31 cellular contexts compared by ENCODE assay signal in genomic region chr7:141079223-141079622, GRCh38. TPM values are rescaled to one million over a fixed set of nuclear protein-coding genes. Genes with fewer than 3 reads are reported as not detected.
"Had no signal": no experiment of that assay in that cellular context is flagged by ENCODE, and none has a peak within 500 bp of the region (broad histone marks: within the 10 kb centered on the region; RNA-seq: fewer than 3 reads in every experiment).

No MANE protein-coding gene starts in this region.

- ATAC-seq: activated CD4-positive, CD25-positive, alpha-beta regulatory T cell treated with anti-CD3 and anti-CD28 coated beads, Interleukin-2, amount 50 U/mL, for 24 hours; activated CD8-positive, alpha-beta T cell treated with anti-CD3 and anti-CD28 coated beads for 36 hours; activated naive CD8-positive, alpha-beta T cell treated with anti-CD3 and anti-CD28 coated beads, Interleukin-2, amount 50 U/mL, for 24 hours; body of pancreas; effector memory CD8-positive, alpha-beta T cell; foreskin keratinocyte; gastrocnemius medialis; heart left ventricle had no signal

- FAIRE-seq: colon had no signal

- H3K4me1 ChIP-seq: foreskin keratinocyte had no signal

- H3K27me3 ChIP-seq: body of pancreas, gastrocnemius medialis had no signal

- H3K36me3 ChIP-seq: adrenal gland, esophagus muscularis mucosa, gastrocnemius medialis, heart left ventricle, WERI-Rb-1 had no signal

- H3K27ac ChIP-seq: adrenal gland, body of pancreas, esophagus muscularis mucosa, foreskin keratinocyte, gastrocnemius medialis, heart left ventricle, WERI-Rb-1 had no signal

- H3K4me3 ChIP-seq: adrenal gland, body of pancreas, esophagus muscularis mucosa, gastrocnemius medialis, heart left ventricle had no signal

- H3K9me3 ChIP-seq: adrenal gland, body of pancreas, esophagus muscularis mucosa, gastrocnemius medialis, heart left ventricle had no signal

- DNase-seq: activated B cell treated with CpG ODN at 0.5 μM for 24 hours; activated CD4-positive, alpha-beta T cell treated with anti-CD3 and anti-CD28 coated beads for 48 hours; activated CD4-positive, alpha-beta T cell treated with anti-CD3 and anti-CD28 coated beads, Interleukin-2, amount 50 U/mL, for 1 hour; activated CD4-positive, alpha-beta T cell treated with anti-CD3 and anti-CD28 coated beads, Interleukin-2, amount 50 U/mL, for 48 hours; activated CD8-positive, alpha-beta memory T cell treated with anti-CD3 and anti-CD28 coated beads for 24 hours; activated CD8-positive, alpha-beta T cell treated with anti-CD3 and anti-CD28 coated beads for 36 hours; activated effector memory CD4-positive, alpha-beta T cell treated with anti-CD3 and anti-CD28 coated beads, Interleukin-2, amount 50 U/mL, for 16 hours; activated naive CD4-positive, alpha-beta T cell treated with anti-CD3 and anti-CD28 coated beads for 36 hours; activated naive CD8-positive, alpha-beta T cell treated with anti-CD3 and anti-CD28 coated beads for 36 hours; activated naive CD8-positive, alpha-beta T cell treated with anti-CD3 and anti-CD28 coated beads, Interleukin-2, amount 50 U/mL, for 24 hours; activated T-cell treated with anti-CD3 and anti-CD28 coated beads, Interleukin-2, amount 50 U/mL, for 1 hour; activated T-cell treated with anti-CD3 and anti-CD28 coated beads, Interleukin-2, amount 50 U/mL, for 48 hours; adrenal gland; amygdala; aorta; body of pancreas; caudate nucleus; cortex of kidney; dermis blood vessel endothelial cell; effector CD4-positive, alpha-beta T cell; effector memory CD8-positive, alpha-beta T cell; erythroblast; foreskin keratinocyte; gastrocnemius medialis; glutamatergic neuron; heart left ventricle; T-helper 2 cell; WERI-Rb-1 had no signal

RNA-seq across cellular contexts. Expression of gene TMEM178B, which starts 5.4 kb away (rescaled TPM):
- total RNA-seq: foreskin keratinocyte had no signal
- polyA plus RNA-seq: foreskin keratinocyte had no signal
